1 cellular context compared by ENCODE assay signal in the genomic region with DNA sequence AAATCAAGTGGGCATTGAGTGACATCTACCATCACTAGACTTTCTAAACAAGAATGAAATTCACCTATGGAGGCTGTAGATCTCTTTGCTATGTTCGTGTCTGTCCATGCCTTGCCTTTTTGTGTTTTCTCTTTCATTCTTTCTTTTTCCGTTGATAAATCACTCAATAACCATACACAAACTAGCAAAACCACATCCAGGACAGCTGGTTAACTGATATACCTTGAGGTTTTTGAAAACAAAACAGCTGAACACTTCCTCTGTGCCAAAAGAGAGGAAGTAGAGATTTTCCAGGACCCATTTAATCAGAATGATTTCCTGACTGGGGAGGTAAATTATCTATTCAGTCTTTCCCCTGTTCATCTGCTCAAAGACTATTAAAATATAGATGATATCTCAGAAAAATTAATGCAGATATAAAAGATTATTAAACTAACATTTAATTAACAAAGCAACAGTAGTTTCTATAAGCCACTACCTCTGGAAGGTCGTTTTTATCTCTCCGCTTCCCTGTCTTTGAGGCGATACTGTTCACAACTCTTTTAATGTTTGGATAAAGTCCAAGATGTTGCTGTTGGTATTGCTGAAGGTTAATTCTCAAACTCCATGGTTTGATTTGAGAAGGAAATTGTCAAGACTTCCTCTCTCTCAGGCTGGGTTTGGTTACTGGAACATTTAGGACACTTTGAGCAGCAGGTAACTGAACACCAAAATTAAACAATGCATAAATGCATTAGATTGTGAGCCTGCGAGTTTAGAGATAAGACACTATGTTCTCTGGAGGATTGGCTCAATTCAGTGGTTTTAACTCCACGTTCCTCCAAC.
TF ChIP-seq lines count a peak whose summit lies in the region.

No MANE protein-coding gene starts in this region.

TF ChIP-seq in GM12878, 131 proteins besides CTCF, POLR2A, EP300 and RAD21 (continued from another document):
- TF ChIP-seq RELB (IDR thresholded peaks at IDR 0.05; ENCODE audit: low read depth): 0 out of 2 replicates have a peak, but pooled peaks have one; percentile 31
- TF ChIP-seq, protein P1, sequence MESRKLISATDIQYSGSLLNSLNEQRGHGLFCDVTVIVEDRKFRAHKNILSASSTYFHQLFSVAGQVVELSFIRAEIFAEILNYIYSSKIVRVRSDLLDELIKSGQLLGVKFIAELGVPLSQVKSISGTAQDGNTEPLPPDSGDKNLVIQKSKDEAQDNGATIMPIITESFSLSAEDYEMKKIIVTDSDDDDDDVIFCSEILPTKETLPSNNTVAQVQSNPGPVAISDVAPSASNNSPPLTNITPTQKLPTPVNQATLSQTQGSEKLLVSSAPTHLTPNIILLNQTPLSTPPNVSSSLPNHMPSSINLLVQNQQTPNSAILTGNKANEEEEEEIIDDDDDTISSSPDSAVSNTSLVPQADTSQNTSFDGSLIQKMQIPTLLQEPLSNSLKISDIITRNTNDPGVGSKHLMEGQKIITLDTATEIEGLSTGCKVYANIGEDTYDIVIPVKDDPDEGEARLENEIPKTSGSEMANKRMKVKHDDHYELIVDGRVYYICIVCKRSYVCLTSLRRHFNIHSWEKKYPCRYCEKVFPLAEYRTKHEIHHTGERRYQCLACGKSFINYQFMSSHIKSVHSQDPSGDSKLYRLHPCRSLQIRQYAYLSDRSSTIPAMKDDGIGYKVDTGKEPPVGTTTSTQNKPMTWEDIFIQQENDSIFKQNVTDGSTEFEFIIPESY (IDR thresholded peaks at IDR 0.05): no peak
- TF ChIP-seq TCF12 (IDR thresholded peaks at IDR 0.05; ENCODE audit: low read depth, low read length): 0 out of 2 replicates have a peak, but pooled peaks have one; percentile 29
- TF ChIP-seq ETV6 (conservative IDR thresholded peaks at IDR 0.05 in 1 of 2, IDR thresholded peaks at IDR 0.05 in 1 of 2; ENCODE audit: borderline replicate concordance in 1 of 2, low read depth in 1 of 2): peak in 1 of 2 experiments; percentile 58; a peak in 1 of 4 replicates
- TF ChIP-seq RUNX3 (IDR thresholded peaks at IDR 0.05; ENCODE audit: low read length): peak; percentile 94
- no peak for TF ChIP-seq JUND (IDR thresholded peaks at IDR 0.05; ENCODE audit: low read depth, low read length)
- 0 out of 2 replicates have a peak, but pooled peaks have one; percentile 10 for TF ChIP-seq MTA2 (IDR thresholded peaks at IDR 0.05; ENCODE audit: low read depth)
- 0 out of 2 replicates have a peak, but pooled peaks have one; percentile 18 for TF ChIP-seq TCF3 (IDR thresholded peaks at IDR 0.05; ENCODE audit: borderline replicate concordance, insufficient read depth, low read depth, low read length)
- TF ChIP-seq NFIC (IDR thresholded peaks at IDR 0.05; ENCODE audit: low read depth, low read length): peak; percentile 81
- TF ChIP-seq MEF2A (IDR thresholded peaks at IDR 0.05; ENCODE audit: insufficient read depth, low read depth, low read length): 0 out of 2 replicates have a peak, but pooled peaks have one; percentile 26
- TF ChIP-seq, protein P2, sequence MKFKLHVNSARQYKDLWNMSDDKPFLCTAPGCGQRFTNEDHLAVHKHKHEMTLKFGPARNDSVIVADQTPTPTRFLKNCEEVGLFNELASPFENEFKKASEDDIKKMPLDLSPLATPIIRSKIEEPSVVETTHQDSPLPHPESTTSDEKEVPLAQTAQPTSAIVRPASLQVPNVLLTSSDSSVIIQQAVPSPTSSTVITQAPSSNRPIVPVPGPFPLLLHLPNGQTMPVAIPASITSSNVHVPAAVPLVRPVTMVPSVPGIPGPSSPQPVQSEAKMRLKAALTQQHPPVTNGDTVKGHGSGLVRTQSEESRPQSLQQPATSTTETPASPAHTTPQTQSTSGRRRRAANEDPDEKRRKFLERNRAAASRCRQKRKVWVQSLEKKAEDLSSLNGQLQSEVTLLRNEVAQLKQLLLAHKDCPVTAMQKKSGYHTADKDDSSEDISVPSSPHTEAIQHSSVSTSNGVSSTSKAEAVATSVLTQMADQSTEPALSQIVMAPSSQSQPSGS (IDR thresholded peaks at IDR 0.05; ENCODE audit: low read length): peak; percentile 43; the same call in 1 of the 2 replicates
- TF ChIP-seq YBX1 (IDR thresholded peaks at IDR 0.05): no peak
- TF ChIP-seq FOXM1 (IDR thresholded peaks at IDR 0.05; ENCODE audit: low read depth, low read length): peak; percentile 58; the same call in 1 of the 2 replicates
- TF ChIP-seq ZBED1 (IDR thresholded peaks at IDR 0.05; ENCODE audit: borderline replicate concordance): no peak
- no peak for TF ChIP-seq RFX5 (IDR thresholded peaks at IDR 0.05; ENCODE audit: low read depth, low read length)
- TF ChIP-seq, protein P3, sequence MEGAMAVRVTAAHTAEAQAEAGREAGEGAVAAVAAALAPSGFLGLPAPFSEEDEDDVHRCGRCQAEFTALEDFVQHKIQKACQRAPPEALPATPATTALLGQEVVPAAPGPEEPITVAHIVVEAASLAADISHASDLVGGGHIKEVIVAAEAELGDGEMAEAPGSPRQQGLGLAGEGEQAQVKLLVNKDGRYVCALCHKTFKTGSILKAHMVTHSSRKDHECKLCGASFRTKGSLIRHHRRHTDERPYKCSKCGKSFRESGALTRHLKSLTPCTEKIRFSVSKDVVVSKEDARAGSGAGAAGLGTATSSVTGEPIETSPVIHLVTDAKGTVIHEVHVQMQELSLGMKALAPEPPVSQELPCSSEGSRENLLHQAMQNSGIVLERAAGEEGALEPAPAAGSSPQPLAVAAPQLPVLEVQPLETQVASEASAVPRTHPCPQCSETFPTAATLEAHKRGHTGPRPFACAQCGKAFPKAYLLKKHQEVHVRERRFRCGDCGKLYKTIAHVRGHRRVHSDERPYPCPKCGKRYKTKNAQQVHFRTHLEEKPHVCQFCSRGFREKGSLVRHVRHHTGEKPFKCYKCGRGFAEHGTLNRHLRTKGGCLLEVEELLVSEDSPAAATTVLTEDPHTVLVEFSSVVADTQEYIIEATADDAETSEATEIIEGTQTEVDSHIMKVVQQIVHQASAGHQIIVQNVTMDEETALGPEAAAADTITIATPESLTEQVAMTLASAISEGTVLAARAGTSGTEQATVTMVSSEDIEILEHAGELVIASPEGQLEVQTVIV (IDR thresholded peaks at IDR 0.05; ENCODE audit: borderline replicate concordance, partially characterized antibody): no peak
- TF ChIP-seq SPI1 (IDR thresholded peaks at IDR 0.05; ENCODE audit: borderline replicate concordance, insufficient read depth, low read depth, low read length): peak; percentile 85; the same call in 1 of the 2 replicates
- 0 out of 4 replicates have a peak, but pooled peaks of 1 of the 2 experiments have one; percentile 36 for TF ChIP-seq BHLHE40 (IDR thresholded peaks at IDR 0.05; ENCODE audit: borderline replicate concordance in 1 of 2, low read depth in 2 of 2, low read length in 1 of 2)
- TF ChIP-seq, protein P4, sequence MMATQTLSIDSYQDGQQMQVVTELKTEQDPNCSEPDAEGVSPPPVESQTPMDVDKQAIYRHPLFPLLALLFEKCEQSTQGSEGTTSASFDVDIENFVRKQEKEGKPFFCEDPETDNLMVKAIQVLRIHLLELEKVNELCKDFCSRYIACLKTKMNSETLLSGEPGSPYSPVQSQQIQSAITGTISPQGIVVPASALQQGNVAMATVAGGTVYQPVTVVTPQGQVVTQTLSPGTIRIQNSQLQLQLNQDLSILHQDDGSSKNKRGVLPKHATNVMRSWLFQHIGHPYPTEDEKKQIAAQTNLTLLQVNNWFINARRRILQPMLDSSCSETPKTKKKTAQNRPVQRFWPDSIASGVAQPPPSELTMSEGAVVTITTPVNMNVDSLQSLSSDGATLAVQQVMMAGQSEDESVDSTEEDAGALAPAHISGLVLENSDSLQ (IDR thresholded peaks at IDR 0.05): peak; percentile 47
- TF ChIP-seq IKZF1 (conservative IDR thresholded peaks at IDR 0.05): 0 out of 2 replicates have a peak, but pooled peaks have one; percentile 21
- TF ChIP-seq, protein P5, sequence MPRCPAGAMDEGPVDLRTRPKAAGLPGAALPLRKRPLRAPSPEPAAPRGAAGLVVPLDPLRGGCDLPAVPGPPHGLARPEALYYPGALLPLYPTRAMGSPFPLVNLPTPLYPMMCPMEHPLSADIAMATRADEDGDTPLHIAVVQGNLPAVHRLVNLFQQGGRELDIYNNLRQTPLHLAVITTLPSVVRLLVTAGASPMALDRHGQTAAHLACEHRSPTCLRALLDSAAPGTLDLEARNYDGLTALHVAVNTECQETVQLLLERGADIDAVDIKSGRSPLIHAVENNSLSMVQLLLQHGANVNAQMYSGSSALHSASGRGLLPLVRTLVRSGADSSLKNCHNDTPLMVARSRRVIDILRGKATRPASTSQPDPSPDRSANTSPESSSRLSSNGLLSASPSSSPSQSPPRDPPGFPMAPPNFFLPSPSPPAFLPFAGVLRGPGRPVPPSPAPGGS (IDR thresholded peaks at IDR 0.05; ENCODE audit: borderline replicate concordance, insufficient read depth, low read depth, low read length, poor library complexity, severe bottlenecking): no peak
- TF ChIP-seq CHD4 (IDR thresholded peaks at IDR 0.05): no peak
- TF ChIP-seq, protein P6, sequence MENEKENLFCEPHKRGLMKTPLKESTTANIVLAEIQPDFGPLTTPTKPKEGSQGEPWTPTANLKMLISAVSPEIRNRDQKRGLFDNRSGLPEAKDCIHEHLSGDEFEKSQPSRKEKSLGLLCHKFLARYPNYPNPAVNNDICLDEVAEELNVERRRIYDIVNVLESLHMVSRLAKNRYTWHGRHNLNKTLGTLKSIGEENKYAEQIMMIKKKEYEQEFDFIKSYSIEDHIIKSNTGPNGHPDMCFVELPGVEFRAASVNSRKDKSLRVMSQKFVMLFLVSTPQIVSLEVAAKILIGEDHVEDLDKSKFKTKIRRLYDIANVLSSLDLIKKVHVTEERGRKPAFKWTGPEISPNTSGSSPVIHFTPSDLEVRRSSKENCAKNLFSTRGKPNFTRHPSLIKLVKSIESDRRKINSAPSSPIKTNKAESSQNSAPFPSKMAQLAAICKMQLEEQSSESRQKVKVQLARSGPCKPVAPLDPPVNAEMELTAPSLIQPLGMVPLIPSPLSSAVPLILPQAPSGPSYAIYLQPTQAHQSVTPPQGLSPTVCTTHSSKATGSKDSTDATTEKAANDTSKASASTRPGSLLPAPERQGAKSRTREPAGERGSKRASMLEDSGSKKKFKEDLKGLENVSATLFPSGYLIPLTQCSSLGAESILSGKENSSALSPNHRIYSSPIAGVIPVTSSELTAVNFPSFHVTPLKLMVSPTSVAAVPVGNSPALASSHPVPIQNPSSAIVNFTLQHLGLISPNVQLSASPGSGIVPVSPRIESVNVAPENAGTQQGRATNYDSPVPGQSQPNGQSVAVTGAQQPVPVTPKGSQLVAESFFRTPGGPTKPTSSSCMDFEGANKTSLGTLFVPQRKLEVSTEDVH (IDR thresholded peaks at IDR 0.05; ENCODE audit: low read depth, partially characterized antibody): no peak
TF ChIP-seq in GM12878: peak in this region for 17.
